In genomic region chr4:1792832-1793495, GRCh38 we compare ENCODE assay signal across 1 cellular context.
TF ChIP-seq lines count a peak whose summit lies in the region.

Gene FGFR3, plus strand, starts transcription at chr4:1793293. Its CDS starts 642 bp downstream, at chr4:1793935.

TF ChIP-seq in HepG2, 621 proteins besides CTCF, POLR2A, EP300 and RAD21 (continued from another document and continues in another):
- TF ChIP-seq, protein P1, sequence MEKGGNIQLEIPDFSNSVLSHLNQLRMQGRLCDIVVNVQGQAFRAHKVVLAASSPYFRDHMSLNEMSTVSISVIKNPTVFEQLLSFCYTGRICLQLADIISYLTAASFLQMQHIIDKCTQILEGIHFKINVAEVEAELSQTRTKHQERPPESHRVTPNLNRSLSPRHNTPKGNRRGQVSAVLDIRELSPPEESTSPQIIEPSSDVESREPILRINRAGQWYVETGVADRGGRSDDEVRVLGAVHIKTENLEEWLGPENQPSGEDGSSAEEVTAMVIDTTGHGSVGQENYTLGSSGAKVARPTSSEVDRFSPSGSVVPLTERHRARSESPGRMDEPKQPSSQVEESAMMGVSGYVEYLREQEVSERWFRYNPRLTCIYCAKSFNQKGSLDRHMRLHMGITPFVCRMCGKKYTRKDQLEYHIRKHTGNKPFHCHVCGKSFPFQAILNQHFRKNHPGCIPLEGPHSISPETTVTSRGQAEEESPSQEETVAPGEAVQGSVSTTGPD (CRISPR knock-in tag; IDR thresholded peaks at IDR 0.05): no peak
- TF ChIP-seq ZKSCAN8 (CRISPR knock-in tag; IDR thresholded peaks at IDR 0.05; ENCODE audit: borderline replicate concordance) (no peak), ZNF784 (CRISPR knock-in tag; IDR thresholded peaks at IDR 0.05; ENCODE audit: borderline replicate concordance) (no peak), FOXK1 (CRISPR knock-in tag; IDR thresholded peaks at IDR 0.05; ENCODE audit: borderline replicate concordance, low read depth) (no peak), DPF2 (CRISPR knock-in tag; IDR thresholded peaks at IDR 0.05; ENCODE audit: borderline replicate concordance, low read depth) (no peak), GFI1 (CRISPR knock-in tag; IDR thresholded peaks at IDR 0.05; ENCODE audit: borderline replicate concordance) (no peak), KDM6A (CRISPR knock-in tag; IDR thresholded peaks at IDR 0.05; ENCODE audit: low read depth) (no peak), ARNT (IDR thresholded peaks at IDR 0.05) (no peak), TOE1 (CRISPR knock-in tag; IDR thresholded peaks at IDR 0.05) (no peak), NFRKB (IDR thresholded peaks at IDR 0.05) (no peak), ZNF251 (CRISPR knock-in tag; IDR thresholded peaks at IDR 0.05) (0 out of 2 replicates have a peak, but pooled peaks have one; percentile 62), ZNF567 (CRISPR knock-in tag; IDR thresholded peaks at IDR 0.05; ENCODE audit: borderline replicate concordance) (no peak), ELF4 (CRISPR knock-in tag; IDR thresholded peaks at IDR 0.05; ENCODE audit: borderline replicate concordance) (no peak), SP140L (CRISPR knock-in tag; IDR thresholded peaks at IDR 0.05; ENCODE audit: borderline replicate concordance) (no peak), SIX1 (CRISPR knock-in tag; IDR thresholded peaks at IDR 0.05; ENCODE audit: borderline replicate concordance) (no peak), ZMAT3 (CRISPR knock-in tag; conservative IDR thresholded peaks at IDR 0.05) (no peak), ZNF343 (CRISPR knock-in tag; IDR thresholded peaks at IDR 0.05) (no peak), SOX13 (IDR thresholded peaks at IDR 0.05) (no peak), SOX13 (CRISPR knock-in tag; conservative IDR thresholded peaks at IDR 0.05 in 1 of 2, IDR thresholded peaks at IDR 0.05 in 1 of 2) (no peak), ZNF224 (CRISPR knock-in tag; IDR thresholded peaks at IDR 0.05) (0 out of 2 replicates have a peak, but pooled peaks have one; percentile 60), ZNF879 (CRISPR knock-in tag; IDR thresholded peaks at IDR 0.05) (no peak), ADNP (CRISPR knock-in tag; IDR thresholded peaks at IDR 0.05) (no peak), ZNF724P (CRISPR knock-in tag; IDR thresholded peaks at IDR 0.05; ENCODE audit: borderline replicate concordance) (no peak; the same call in 1 of the 2 replicates), ZNF577 (CRISPR knock-in tag; IDR thresholded peaks at IDR 0.05; ENCODE audit: borderline replicate concordance, low read depth) (no peak), ZSCAN5A (CRISPR knock-in tag; IDR thresholded peaks at IDR 0.05; ENCODE audit: borderline replicate concordance) (no peak)
- TF ChIP-seq, protein P2, sequence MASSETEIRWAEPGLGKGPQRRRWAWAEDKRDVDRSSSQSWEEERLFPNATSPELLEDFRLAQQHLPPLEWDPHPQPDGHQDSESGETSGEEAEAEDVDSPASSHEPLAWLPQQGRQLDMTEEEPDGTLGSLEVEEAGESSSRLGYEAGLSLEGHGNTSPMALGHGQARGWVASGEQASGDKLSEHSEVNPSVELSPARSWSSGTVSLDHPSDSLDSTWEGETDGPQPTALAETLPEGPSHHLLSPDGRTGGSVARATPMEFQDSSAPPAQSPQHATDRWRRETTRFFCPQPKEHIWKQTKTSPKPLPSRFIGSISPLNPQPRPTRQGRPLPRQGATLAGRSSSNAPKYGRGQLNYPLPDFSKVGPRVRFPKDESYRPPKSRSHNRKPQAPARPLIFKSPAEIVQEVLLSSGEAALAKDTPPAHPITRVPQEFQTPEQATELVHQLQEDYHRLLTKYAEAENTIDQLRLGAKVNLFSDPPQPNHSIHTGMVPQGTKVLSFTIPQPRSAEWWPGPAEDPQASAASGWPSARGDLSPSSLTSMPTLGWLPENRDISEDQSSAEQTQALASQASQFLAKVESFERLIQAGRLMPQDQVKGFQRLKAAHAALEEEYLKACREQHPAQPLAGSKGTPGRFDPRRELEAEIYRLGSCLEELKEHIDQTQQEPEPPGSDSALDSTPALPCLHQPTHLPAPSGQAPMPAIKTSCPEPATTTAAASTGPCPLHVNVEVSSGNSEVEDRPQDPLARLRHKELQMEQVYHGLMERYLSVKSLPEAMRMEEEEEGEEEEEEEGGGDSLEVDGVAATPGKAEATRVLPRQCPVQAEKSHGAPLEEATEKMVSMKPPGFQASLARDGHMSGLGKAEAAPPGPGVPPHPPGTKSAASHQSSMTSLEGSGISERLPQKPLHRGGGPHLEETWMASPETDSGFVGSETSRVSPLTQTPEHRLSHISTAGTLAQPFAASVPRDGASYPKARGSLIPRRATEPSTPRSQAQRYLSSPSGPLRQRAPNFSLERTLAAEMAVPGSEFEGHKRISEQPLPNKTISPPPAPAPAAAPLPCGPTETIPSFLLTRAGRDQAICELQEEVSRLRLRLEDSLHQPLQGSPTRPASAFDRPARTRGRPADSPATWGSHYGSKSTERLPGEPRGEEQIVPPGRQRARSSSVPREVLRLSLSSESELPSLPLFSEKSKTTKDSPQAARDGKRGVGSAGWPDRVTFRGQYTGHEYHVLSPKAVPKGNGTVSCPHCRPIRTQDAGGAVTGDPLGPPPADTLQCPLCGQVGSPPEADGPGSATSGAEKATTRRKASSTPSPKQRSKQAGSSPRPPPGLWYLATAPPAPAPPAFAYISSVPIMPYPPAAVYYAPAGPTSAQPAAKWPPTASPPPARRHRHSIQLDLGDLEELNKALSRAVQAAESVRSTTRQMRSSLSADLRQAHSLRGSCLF (CRISPR knock-in tag; IDR thresholded peaks at IDR 0.05; ENCODE audit: borderline replicate concordance): no peak
- TF ChIP-seq, protein P3, sequence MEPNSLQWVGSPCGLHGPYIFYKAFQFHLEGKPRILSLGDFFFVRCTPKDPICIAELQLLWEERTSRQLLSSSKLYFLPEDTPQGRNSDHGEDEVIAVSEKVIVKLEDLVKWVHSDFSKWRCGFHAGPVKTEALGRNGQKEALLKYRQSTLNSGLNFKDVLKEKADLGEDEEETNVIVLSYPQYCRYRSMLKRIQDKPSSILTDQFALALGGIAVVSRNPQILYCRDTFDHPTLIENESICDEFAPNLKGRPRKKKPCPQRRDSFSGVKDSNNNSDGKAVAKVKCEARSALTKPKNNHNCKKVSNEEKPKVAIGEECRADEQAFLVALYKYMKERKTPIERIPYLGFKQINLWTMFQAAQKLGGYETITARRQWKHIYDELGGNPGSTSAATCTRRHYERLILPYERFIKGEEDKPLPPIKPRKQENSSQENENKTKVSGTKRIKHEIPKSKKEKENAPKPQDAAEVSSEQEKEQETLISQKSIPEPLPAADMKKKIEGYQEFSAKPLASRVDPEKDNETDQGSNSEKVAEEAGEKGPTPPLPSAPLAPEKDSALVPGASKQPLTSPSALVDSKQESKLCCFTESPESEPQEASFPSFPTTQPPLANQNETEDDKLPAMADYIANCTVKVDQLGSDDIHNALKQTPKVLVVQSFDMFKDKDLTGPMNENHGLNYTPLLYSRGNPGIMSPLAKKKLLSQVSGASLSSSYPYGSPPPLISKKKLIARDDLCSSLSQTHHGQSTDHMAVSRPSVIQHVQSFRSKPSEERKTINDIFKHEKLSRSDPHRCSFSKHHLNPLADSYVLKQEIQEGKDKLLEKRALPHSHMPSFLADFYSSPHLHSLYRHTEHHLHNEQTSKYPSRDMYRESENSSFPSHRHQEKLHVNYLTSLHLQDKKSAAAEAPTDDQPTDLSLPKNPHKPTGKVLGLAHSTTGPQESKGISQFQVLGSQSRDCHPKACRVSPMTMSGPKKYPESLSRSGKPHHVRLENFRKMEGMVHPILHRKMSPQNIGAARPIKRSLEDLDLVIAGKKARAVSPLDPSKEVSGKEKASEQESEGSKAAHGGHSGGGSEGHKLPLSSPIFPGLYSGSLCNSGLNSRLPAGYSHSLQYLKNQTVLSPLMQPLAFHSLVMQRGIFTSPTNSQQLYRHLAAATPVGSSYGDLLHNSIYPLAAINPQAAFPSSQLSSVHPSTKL (CRISPR knock-in tag; IDR thresholded peaks at IDR 0.05): 0 out of 2 replicates have a peak, but pooled peaks have one; percentile 21
- TF ChIP-seq, protein P4, sequence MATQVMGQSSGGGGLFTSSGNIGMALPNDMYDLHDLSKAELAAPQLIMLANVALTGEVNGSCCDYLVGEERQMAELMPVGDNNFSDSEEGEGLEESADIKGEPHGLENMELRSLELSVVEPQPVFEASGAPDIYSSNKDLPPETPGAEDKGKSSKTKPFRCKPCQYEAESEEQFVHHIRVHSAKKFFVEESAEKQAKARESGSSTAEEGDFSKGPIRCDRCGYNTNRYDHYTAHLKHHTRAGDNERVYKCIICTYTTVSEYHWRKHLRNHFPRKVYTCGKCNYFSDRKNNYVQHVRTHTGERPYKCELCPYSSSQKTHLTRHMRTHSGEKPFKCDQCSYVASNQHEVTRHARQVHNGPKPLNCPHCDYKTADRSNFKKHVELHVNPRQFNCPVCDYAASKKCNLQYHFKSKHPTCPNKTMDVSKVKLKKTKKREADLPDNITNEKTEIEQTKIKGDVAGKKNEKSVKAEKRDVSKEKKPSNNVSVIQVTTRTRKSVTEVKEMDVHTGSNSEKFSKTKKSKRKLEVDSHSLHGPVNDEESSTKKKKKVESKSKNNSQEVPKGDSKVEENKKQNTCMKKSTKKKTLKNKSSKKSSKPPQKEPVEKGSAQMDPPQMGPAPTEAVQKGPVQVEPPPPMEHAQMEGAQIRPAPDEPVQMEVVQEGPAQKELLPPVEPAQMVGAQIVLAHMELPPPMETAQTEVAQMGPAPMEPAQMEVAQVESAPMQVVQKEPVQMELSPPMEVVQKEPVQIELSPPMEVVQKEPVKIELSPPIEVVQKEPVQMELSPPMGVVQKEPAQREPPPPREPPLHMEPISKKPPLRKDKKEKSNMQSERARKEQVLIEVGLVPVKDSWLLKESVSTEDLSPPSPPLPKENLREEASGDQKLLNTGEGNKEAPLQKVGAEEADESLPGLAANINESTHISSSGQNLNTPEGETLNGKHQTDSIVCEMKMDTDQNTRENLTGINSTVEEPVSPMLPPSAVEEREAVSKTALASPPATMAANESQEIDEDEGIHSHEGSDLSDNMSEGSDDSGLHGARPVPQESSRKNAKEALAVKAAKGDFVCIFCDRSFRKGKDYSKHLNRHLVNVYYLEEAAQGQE (IDR thresholded peaks at IDR 0.05; ENCODE audit: borderline replicate concordance in 1 of 2, low read depth in 1 of 2, low read length in 2 of 2): no peak
- TF ChIP-seq, protein P5, sequence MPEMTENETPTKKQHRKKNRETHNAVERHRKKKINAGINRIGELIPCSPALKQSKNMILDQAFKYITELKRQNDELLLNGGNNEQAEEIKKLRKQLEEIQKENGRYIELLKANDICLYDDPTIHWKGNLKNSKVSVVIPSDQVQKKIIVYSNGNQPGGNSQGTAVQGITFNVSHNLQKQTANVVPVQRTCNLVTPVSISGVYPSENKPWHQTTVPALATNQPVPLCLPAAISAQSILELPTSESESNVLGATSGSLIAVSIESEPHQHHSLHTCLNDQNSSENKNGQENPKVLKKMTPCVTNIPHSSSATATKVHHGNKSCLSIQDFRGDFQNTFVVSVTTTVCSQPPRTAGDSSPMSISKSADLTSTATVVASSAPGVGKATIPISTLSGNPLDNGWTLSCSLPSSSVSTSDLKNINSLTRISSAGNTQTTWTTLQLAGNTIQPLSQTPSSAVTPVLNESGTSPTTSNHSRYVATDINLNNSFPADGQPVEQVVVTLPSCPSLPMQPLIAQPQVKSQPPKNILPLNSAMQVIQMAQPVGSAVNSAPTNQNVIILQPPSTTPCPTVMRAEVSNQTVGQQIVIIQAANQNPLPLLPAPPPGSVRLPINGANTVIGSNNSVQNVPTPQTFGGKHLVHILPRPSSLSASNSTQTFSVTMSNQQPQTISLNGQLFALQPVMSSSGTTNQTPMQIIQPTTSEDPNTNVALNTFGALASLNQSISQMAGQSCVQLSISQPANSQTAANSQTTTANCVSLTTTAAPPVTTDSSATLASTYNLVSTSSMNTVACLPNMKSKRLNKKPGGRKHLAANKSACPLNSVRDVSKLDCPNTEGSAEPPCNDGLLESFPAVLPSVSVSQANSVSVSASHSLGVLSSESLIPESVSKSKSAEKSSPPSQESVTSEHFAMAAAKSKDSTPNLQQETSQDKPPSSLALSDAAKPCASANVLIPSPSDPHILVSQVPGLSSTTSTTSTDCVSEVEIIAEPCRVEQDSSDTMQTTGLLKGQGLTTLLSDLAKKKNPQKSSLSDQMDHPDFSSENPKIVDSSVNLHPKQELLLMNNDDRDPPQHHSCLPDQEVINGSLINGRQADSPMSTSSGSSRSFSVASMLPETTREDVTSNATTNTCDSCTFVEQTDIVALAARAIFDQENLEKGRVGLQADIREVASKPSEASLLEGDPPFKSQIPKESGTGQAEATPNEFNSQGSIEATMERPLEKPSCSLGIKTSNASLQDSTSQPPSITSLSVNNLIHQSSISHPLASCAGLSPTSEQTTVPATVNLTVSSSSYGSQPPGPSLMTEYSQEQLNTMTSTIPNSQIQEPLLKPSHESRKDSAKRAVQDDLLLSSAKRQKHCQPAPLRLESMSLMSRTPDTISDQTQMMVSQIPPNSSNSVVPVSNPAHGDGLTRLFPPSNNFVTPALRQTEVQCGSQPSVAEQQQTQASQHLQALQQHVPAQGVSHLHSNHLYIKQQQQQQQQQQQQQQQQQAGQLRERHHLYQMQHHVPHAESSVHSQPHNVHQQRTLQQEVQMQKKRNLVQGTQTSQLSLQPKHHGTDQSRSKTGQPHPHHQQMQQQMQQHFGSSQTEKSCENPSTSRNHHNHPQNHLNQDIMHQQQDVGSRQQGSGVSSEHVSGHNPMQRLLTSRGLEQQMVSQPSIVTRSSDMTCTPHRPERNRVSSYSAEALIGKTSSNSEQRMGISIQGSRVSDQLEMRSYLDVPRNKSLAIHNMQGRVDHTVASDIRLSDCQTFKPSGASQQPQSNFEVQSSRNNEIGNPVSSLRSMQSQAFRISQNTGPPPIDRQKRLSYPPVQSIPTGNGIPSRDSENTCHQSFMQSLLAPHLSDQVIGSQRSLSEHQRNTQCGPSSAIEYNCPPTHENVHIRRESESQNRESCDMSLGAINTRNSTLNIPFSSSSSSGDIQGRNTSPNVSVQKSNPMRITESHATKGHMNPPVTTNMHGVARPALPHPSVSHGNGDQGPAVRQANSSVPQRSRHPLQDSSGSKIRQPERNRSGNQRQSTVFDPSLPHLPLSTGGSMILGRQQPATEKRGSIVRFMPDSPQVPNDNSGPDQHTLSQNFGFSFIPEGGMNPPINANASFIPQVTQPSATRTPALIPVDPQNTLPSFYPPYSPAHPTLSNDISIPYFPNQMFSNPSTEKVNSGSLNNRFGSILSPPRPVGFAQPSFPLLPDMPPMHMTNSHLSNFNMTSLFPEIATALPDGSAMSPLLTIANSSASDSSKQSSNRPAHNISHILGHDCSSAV (CRISPR knock-in tag; IDR thresholded peaks at IDR 0.05; ENCODE audit: borderline replicate concordance): no peak
- TF ChIP-seq, protein P6, sequence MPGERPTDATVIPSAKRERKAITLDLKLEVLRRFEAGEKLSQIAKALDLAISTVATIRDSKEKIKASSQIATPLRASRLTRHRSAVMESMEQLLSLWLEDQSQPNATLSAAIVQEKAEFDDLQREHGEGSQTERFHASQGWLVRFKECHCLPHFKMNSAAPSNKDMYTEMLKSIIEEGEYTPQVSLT (CRISPR knock-in tag; IDR thresholded peaks at IDR 0.05; ENCODE audit: borderline replicate concordance, low read depth): no peak; the same call in 1 of the 2 replicates
